22 cellular contexts compared by ENCODE assay signal in the genomic region with DNA sequence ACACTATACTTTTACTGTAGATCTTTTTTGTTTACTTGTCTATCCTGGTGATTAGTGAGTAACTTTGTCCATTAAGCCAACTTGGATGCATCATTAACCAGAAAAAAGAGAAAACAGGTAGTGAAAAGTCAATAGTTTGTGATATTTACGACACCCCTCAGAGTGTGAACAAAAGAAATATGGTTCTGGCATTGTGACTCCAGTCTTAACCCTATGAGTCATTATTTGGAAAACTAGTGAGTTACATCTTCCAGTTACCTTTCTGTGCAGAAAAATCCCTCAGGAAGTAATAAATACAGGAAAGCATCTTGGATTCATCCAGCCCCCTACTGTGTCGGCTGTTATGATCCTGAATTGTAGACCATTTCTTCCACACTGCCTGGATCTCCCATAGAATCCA.
"Had no signal": no experiment of that assay in that cellular context is flagged by ENCODE, and none has a peak within 500 bp of the region (broad histone marks: within the 10 kb centered on the region; RNA-seq: fewer than 3 reads in every experiment).

No MANE protein-coding gene starts in this region.

- H3K4me3 ChIP-seq: right lobe of liver, skin epidermis, testis had no signal

- H3K36me3 ChIP-seq: right lobe of liver had no signal

- H3K4me1 ChIP-seq: parathyroid adenoma, right lobe of liver, testis had no signal

- H3K9me3 ChIP-seq: right lobe of liver, testis had no signal

- DNase-seq: activated CD4-positive, alpha-beta memory T cell treated with anti-CD3 and anti-CD28 coated beads, Interleukin-2, amount 10 ng/mL, durations not matched to agents 7 days and 5 days; activated CD4-positive, alpha-beta T cell treated with anti-CD3 and anti-CD28 coated beads, Interleukin-2, amount 10 ng/mL, durations not matched to agents 24 days and 14 days; activated effector memory CD4-positive, alpha-beta T cell treated with Interleukin-2 at 50 U/mL for 16 hours; activated naive CD4-positive, alpha-beta T cell treated with anti-CD3 and anti-CD28 coated beads for 36 hours; activated naive CD8-positive, alpha-beta T cell treated with anti-CD3 and anti-CD28 coated beads, Interleukin-2, amount 10 ng/mL, durations not matched to agents 7 days and 5 days; activated T-cell treated with anti-CD3 and anti-CD28 coated beads, Interleukin-2, amount 50 U/mL, for 72 hours; amniotic stem cell; erythroblast; hippocampal formation; left colon; nephron progenitor cell; right lobe of liver; stimulated activated CD4-positive, alpha-beta T cell treated with anti-CD3 and anti-CD28 coated beads, Interleukin-2, amount 100 ng/mL, for 48 hours; stimulated activated CD8-positive, alpha-beta memory T cell treated with anti-CD3 and anti-CD28 coated beads, Interleukin-4, amount 100 ng/mL, for 48 hours; stimulated activated naive CD4-positive, alpha-beta T cell; T-cell; testis; trophoblast cell had no signal

- H3K27ac ChIP-seq: parathyroid adenoma, right lobe of liver, skin epidermis, testis, VCaP had no signal

- ATAC-seq: activated CD4-positive, CD25-positive, alpha-beta regulatory T cell treated with anti-CD3 and anti-CD28 coated beads, Interleukin-2, amount 50 U/mL, for 24 hours; activated T-cell treated with anti-CD3 and anti-CD28 coated beads, Interleukin-2, amount 50 U/mL, for 72 hours; left colon; right lobe of liver; T-cell had no signal

- H3K27me3 ChIP-seq: right lobe of liver, testis had no signal
